11 cellular contexts compared by ENCODE assay signal in the genomic region with DNA sequence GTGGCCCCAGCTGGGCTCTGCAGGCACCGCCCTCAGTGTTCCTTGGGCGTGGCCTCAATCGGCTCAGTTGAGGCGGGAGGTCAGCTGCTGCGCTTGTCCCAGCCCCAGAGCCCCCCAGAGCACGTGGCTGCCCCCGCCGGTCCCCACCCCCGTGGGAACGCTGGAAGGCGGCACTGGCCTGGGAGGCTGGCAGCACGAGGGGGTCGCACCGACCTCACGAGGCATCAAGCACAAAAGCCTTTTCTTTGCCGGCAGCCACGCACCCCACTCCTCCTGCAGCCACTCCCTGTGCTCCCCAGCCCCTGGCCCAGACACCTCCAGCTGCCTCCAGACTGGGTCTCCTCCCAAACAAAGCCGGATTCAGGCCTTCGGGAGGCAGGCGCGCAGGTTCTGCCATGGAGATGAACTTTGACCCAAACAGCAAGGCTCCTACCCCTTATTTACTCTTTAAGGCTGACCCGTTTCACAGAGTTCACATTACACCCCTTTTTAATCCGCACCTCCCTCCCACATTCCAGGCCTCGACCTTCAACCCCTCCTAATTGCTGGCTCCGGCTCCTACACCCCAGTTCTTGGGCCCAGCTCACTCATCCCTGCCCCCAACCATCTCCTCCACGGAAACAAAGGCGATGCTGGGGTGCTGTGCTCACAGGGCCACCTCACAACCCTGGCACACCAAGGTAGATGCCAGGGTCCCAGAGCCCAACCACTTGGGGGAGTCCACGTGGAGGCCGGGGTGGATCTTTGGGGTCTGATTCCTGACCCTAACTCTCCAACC.
DNase-seq lines count a peak whose midpoint lies in the region; ATAC-seq, FAIRE-seq and TF ChIP-seq lines count a peak whose summit lies in the region.
"Had no signal": no experiment of that assay in that cellular context is flagged by ENCODE, and none has a peak within 500 bp of the region (broad histone marks: within the 10 kb centered on the region; RNA-seq: fewer than 3 reads in every experiment).

No MANE protein-coding gene starts in this region.

- H3K27ac Mint-ChIP-seq in endothelial cell (ENCODE audit: unreplicated experiment): peak overlapping the region; percentile 86
- H3K27ac Mint-ChIP-seq: stimulated activated naive CD8-positive, alpha-beta T cell treated with anti-CD3 and anti-CD28 coated beads, Interleukin-15, Interleukin-2, amounts not matched to agents 100 ng/mL and 50 ng/mL, for 24 hours had no signal

- peak overlapping the region; percentile 66 for H3K9ac ChIP-seq in mucosa of stomach (ENCODE audit: low read length)

- intact Hi-C loops in testis (cut with DNase I; ENCODE audit: low total_unique reads): loop anchor here (10.0 kb wide), 1 partner anchor 139 kb away; no protein-coding TSS in a partner anchor

- no peaks in the 10 kb centered on the region for H3K9me3 Mint-ChIP-seq in endothelial cell (ENCODE audit: unreplicated experiment)
- H3K9me3 Mint-ChIP-seq: dendritic cell treated with granulocyte-macrophage colony-stimulating factor and Interleukin-4, amounts not matched to agents 40 ng/mL and 50 ng/mL, for 4 days; stimulated activated naive CD8-positive, alpha-beta T cell treated with anti-CD3 and anti-CD28 coated beads, Interleukin-15, Interleukin-2, amounts not matched to agents 100 ng/mL and 50 ng/mL, for 24 hours had no signal

- H3K4me3 ChIP-seq in Peyer's patch: peak overlapping the region in 2 of 4 donors; percentile 44 to 52
- peak overlapping the region; percentile 40 for H3K4me3 ChIP-seq in mucosa of stomach (ENCODE audit: low read length)
- H3K4me3 ChIP-seq in testis: no peak overlapping the region

- H3K36me3 ChIP-seq in Peyer's patch: peaks cover 0 to 7% (median 0%) of the 10 kb centered on the region in 3 donors
- peaks cover 10% of the 10 kb centered on the region for H3K36me3 ChIP-seq in mucosa of stomach (ENCODE audit: control insufficient read depth, insufficient read depth, low read length)
- H3K36me3 ChIP-seq in testis (ENCODE audit: low read depth, missing control alignments): no peaks in the 10 kb centered on the region

- ATAC-seq in GM18858 (IDR thresholded peaks at IDR 0.05; ENCODE audit: unreplicated experiment): no peak
- ATAC-seq in activated CD4-positive, CD25-positive, alpha-beta regulatory T cell treated with anti-CD3 and anti-CD28 coated beads, Interleukin-2, amount 50 U/mL, for 24 hours: no peak

- H3K9me3 ChIP-seq in Peyer's patch: no peaks in the 10 kb centered on the region
- H3K9me3 ChIP-seq in mucosa of stomach (ENCODE audit: control insufficient read depth, low read length): no peaks in the 10 kb centered on the region
- H3K9me3 ChIP-seq in testis: no peaks in the 10 kb centered on the region

- 61 to 80% methylated on average over 17 to 29 of the region's 29 CpGs for WGBS in testis, 2 donors

- H3K4me1 Mint-ChIP-seq in endothelial cell (ENCODE audit: unreplicated experiment): peaks cover 72% of the 10 kb centered on the region

- no peak for FAIRE-seq in GM12892 (lab: Jason Lieb, UNC)

- H3K4me1 ChIP-seq in Peyer's patch (peaks cover 5 to 93% (median 23%) of the 10 kb centered on the region in 4 donors), mucosa of stomach (ENCODE audit: control insufficient read depth, insufficient read depth, low read length) (peaks cover 98% of the 10 kb centered on the region), testis (peaks cover 52% of the 10 kb centered on the region)

- TF ChIP-seq CTCF in Peyer's patch (IDR thresholded peaks at IDR 0.05) (no peak), endothelial cell (IDR thresholded peaks at IDR 0.05; ENCODE audit: unreplicated experiment) (no peak), testis (IDR thresholded peaks at IDR 0.05) (no peak)

- peak in 2 of 3 donors; percentile 65 to 77 for DNase-seq in Peyer's patch
- DNase-seq in endothelial cell (ENCODE audit: low spot score): no peak
- DNase-seq in testis: no peak
- no peak for DNase-seq in GM12892 (ENCODE audit: insufficient read length)
- DNase-seq: NCI-H446 treated with DMSO at 0.1 percent for 48 hours; stimulated activated CD4-positive, alpha-beta T cell treated with anti-CD3 and anti-CD28 coated beads, Interleukin-12 subunit alpha, Interleukin-12 subunit beta, amount 100 ng/mL, for 4 hours had no signal

- H3K4me3 Mint-ChIP-seq in endothelial cell (ENCODE audit: unreplicated experiment): peak overlapping the region; percentile 67
- H3K4me3 Mint-ChIP-seq: dendritic cell treated with granulocyte-macrophage colony-stimulating factor and Interleukin-4, amounts not matched to agents 40 ng/mL and 50 ng/mL, for 4 days; stimulated activated naive CD8-positive, alpha-beta T cell treated with anti-CD3 and anti-CD28 coated beads, Interleukin-15, Interleukin-2, amounts not matched to agents 100 ng/mL and 50 ng/mL, for 24 hours had no signal

- H3K36me3 Mint-ChIP-seq in endothelial cell (ENCODE audit: low read depth, unreplicated experiment): peaks cover 25% of the 10 kb centered on the region

- H3K27me3 ChIP-seq in Peyer's patch: no peaks in the 10 kb centered on the region
- no peaks in the 10 kb centered on the region for H3K27me3 ChIP-seq in mucosa of stomach (ENCODE audit: control insufficient read depth, insufficient read depth, low read length)
- H3K27me3 ChIP-seq in testis: no peaks in the 10 kb centered on the region

- H3K27me3 Mint-ChIP-seq in endothelial cell (ENCODE audit: unreplicated experiment): peaks cover 13% of the 10 kb centered on the region
- H3K27me3 Mint-ChIP-seq: stimulated activated naive CD8-positive, alpha-beta T cell treated with anti-CD3 and anti-CD28 coated beads, Interleukin-15, Interleukin-2, amounts not matched to agents 100 ng/mL and 50 ng/mL, for 24 hours had no signal

- TF ChIP-seq POLR2A in Peyer's patch (IDR thresholded peaks at IDR 0.05) (peak in 1 of 2 donors; percentile 13), testis (IDR thresholded peaks at IDR 0.05) (no peak), GM12892 (IDR thresholded peaks at IDR 0.05; ENCODE audit: low read depth, low read length) (no peak)

- peak overlapping the region in 3 of 4 donors; percentile 71 to 95 (median 93) for H3K27ac ChIP-seq in Peyer's patch
- H3K27ac ChIP-seq in testis: peak overlapping the region; percentile 45 to 60

Comparison
In these comparisons a context has a peak if more than half of its experiments do, and no peak if none do; other contexts are left out.
1. DNase-seq: peak in Peyer's patch (2 of 3); none in endothelial cell (single experiment), testis (single experiment) and GM12892 (single experiment).